ENCODE assay signal across 17 cellular contexts in genomic region chr2:24863636-24864035, GRCh38. TPM values are rescaled to one million over a fixed set of nuclear protein-coding genes. Genes with fewer than 3 reads are reported as not detected.
DNase-seq lines count a peak whose midpoint lies in the region; ATAC-seq and TF ChIP-seq lines count a peak whose summit lies in the region.
"Had no signal": no experiment of that assay in that cellular context is flagged by ENCODE, and none has a peak within 500 bp of the region (broad histone marks: within the 10 kb centered on the region; RNA-seq: fewer than 3 reads in every experiment).

No MANE protein-coding gene starts in this region.

- ATAC-seq in IMR-90 (ENCODE audit: low read depth) (peak; percentile 88), GM18868 (IDR thresholded peaks at IDR 0.05; ENCODE audit: unreplicated experiment) (no peak)
- ATAC-seq: HepG2 had no signal

- H3K27me3 ChIP-seq in A673 (replicated peaks; ENCODE audit: insufficient read depth, low read depth, low read length, poor library complexity) (no peaks in the 10 kb centered on the region), IMR-90 (ENCODE audit: control insufficient read depth, insufficient read depth, low read length) (no peaks in the 10 kb centered on the region), SK-N-SH (ENCODE audit: insufficient read depth) (no peaks in the 10 kb centered on the region)
- H3K27me3 ChIP-seq: SJCRH30 had no signal

- in situ Hi-C loops in IMR-90 (cut with MboI; ENCODE audit: low sequenced_read_pairs) = no loop called here

- no peak overlapping the region for H2BK120ac ChIP-seq in IMR-90 (ENCODE audit: low read depth, low read length)

- H4K5ac ChIP-seq in IMR-90 (ENCODE audit: low read depth, low read length) = no peak overlapping the region

- no peaks in the 10 kb centered on the region for H3K9me3 ChIP-seq in A673 (ENCODE audit: low read depth, low read length, poor library complexity, severe bottlenecking)
- no peaks in the 10 kb centered on the region for H3K9me3 ChIP-seq in IMR-90 (ENCODE audit: control insufficient read depth, insufficient read depth, low read length)
- no peaks in the 10 kb centered on the region for H3K9me3 ChIP-seq in SK-N-SH
- H3K9me3 ChIP-seq: SJCRH30 had no signal

- H3K14ac ChIP-seq in IMR-90 (replicated peaks; ENCODE audit: low read depth, low read length) = no peak overlapping the region

- H3K9me1 ChIP-seq in IMR-90 (ENCODE audit: insufficient read depth, low read length) = peaks cover 5% of the 10 kb centered on the region; the same call in 1 of the 2 replicates

- H2AK9ac ChIP-seq in IMR-90 (replicated peaks; ENCODE audit: low read depth, low read length, poor library complexity) = no peak overlapping the region

- H2AK5ac ChIP-seq in IMR-90 (ENCODE audit: low read depth, low read length) = no peak overlapping the region

- H2BK15ac ChIP-seq in IMR-90 (ENCODE audit: low read depth, low read length) = no peak overlapping the region

- dilution Hi-C loops in IMR-90 (cut with HindIII; ENCODE audit: low sequenced_read_pairs, unreplicated experiment) = no loop called here

- H3K79me2 ChIP-seq in SK-N-SH (ENCODE audit: insufficient read depth) = no peaks in the 10 kb centered on the region

- no peak overlapping the region for H3K56ac ChIP-seq in IMR-90 (ENCODE audit: extremely low read depth, insufficient read depth, low read length)

- TF ChIP-seq EP300 in SK-N-SH (IDR thresholded peaks at IDR 0.05; ENCODE audit: borderline replicate concordance in 1 of 2, low read depth in 1 of 2, low read length in 1 of 2) = no peak

- DNase-seq in A673 (ENCODE audit: low spot score) (peak; percentile 14), IMR-90 (peak; percentile 75), fibroblast of gingiva (ENCODE audit: low read depth) (peak; percentile 35), iris pigment epithelial cell (ENCODE audit: low read depth) (peak; percentile 21), SK-N-SH (no peak), activated gamma-delta T cell (lab: John Stamatoyannopoulos, UW) (no peak), caudate nucleus (lab: John Stamatoyannopoulos, UW) (no peak)
- DNase-seq: CD4-positive, alpha-beta memory T cell; DMS79; Kasumi-1; NCI-H1417; NCI-H1930; NCI-H2171 treated with DMSO at 0.1 percent for 48 hours; NCI-H510A treated with DMSO at 0.1 percent for 48 hours; SJCRH30 had no signal

- H2AFZ ChIP-seq in IMR-90 (replicated peaks; ENCODE audit: low read length, poor library complexity) (no peak overlapping the region), SK-N-SH (ENCODE audit: low read depth) (no peak overlapping the region)

- no peak overlapping the region for H4K91ac ChIP-seq in IMR-90 (ENCODE audit: insufficient read depth, low read depth, low read length)

- H3K9me2 ChIP-seq in SK-N-SH = no peaks in the 10 kb centered on the region

- no peak overlapping the region for H3K23ac ChIP-seq in IMR-90 (ENCODE audit: low read depth, low read length)

- no peak overlapping the region for H2BK5ac ChIP-seq in IMR-90 (ENCODE audit: low read depth, low read length, poor library complexity, severe bottlenecking)

- peaks cover 2 to 8% of the 10 kb centered on the region in 2 experiments; a peak in 2 of 4 replicates for H3K79me1 ChIP-seq in IMR-90 (ENCODE audit: low read depth in 1 of 2, low read length in 2 of 2)

- H3K4me1 ChIP-seq in A673 (ENCODE audit: insufficient read depth, low read length, poor library complexity, severe bottlenecking) (no peaks in the 10 kb centered on the region), IMR-90 (ENCODE audit: control insufficient read depth, insufficient read depth, low read length) (no peaks in the 10 kb centered on the region), SK-N-SH (ENCODE audit: control insufficient read depth in 1 of 2, insufficient read depth in 2 of 2, low read depth in 1 of 2, low read length in 1 of 2) (no peaks in the 10 kb centered on the region; a peak in 1 of 4 replicates)
- H3K4me1 ChIP-seq: SJCRH30 had no signal

- 0 out of 2 replicates have a peak, but pooled peaks cover 3% of the 10 kb centered on the region for H4K20me1 ChIP-seq in IMR-90 (ENCODE audit: insufficient read depth, low read length)
- H4K20me1 ChIP-seq in SK-N-SH (ENCODE audit: insufficient read depth) = no peaks in the 10 kb centered on the region

- no peak overlapping the region for H3K18ac ChIP-seq in IMR-90 (ENCODE audit: low read depth, low read length)

- H3K36me3 ChIP-seq in A673 (ENCODE audit: insufficient read depth, low read length, poor library complexity, severe bottlenecking) (no peaks in the 10 kb centered on the region), IMR-90 (ENCODE audit: control insufficient read depth, insufficient read depth, low read length) (no peaks in the 10 kb centered on the region; the same call in 1 of the 2 replicates), SK-N-SH (replicated peaks in 1 of 2; ENCODE audit: control insufficient read depth in 1 of 2, insufficient read depth in 2 of 2, low read length in 1 of 2) (no peaks in the 10 kb centered on the region)

- H3K9ac ChIP-seq in IMR-90 (ENCODE audit: low read depth, low read length) (no peak overlapping the region), SK-N-SH (no peak overlapping the region)

- no peak overlapping the region for H4K8ac ChIP-seq in IMR-90 (ENCODE audit: low read depth in 2 of 2, low read length in 2 of 2)

- POLR2A ChIA-PET in A673 (lab: Charles Lee; ENCODE audit: low non-redundant PET) (no interaction called here), IMR-90 (lab: Charles Lee; ENCODE audit: unreplicated experiment) (no interaction called here), SK-N-SH (lab: Yijun Ruan, JAX) (no interaction called here)

- no CpG with 5 or more reads among the region's 3 CpGs for WGBS in IMR-90 (ENCODE audit: extremely low coverage in 2 of 2, insufficient read length in 1 of 2), 2 experiments
- WGBS in SK-N-SH (ENCODE audit: low lambda C conversion rate) = 100% methylated on average over 3 of the region's 3 CpGs

- no peaks in the 10 kb centered on the region for H3F3A ChIP-seq in SK-N-SH (replicated peaks; ENCODE audit: insufficient read depth)

- H3K4me3 ChIP-seq in A673 (ENCODE audit: low read depth, low read length, poor library complexity, severe bottlenecking) (no peak overlapping the region), IMR-90 (ENCODE audit: insufficient read depth, low read depth, low read length) (no peak overlapping the region), SK-N-SH (ENCODE audit: low read depth in 2 of 2, low read length in 1 of 2) (no peak overlapping the region)
- H3K4me3 ChIP-seq: SJCRH30 had no signal

- no peak overlapping the region for H3K4me2 ChIP-seq in IMR-90 (ENCODE audit: low read depth, low read length)
- no peak overlapping the region for H3K4me2 ChIP-seq in SK-N-SH

- TF ChIP-seq POLR2A in IMR-90 (IDR thresholded peaks at IDR 0.05; ENCODE audit: low read depth, low read length) = no peak

- H2BK20ac ChIP-seq in IMR-90 (ENCODE audit: low read depth, low read length) = no peak overlapping the region

- H3K27ac ChIP-seq in A673 (ENCODE audit: low read depth, low read length, poor library complexity, severe bottlenecking) (no peak overlapping the region), IMR-90 (ENCODE audit: insufficient read depth, low read length) (no peak overlapping the region), SK-N-SH (ENCODE audit: low read depth in 2 of 2, low read length in 1 of 2) (no peak overlapping the region), caudate nucleus (ENCODE audit: low read depth, low read length) (no peak overlapping the region)
- H3K27ac ChIP-seq: SJCRH30 had no signal

- intact Hi-C loops in A673 (cut with micrococcal nuclease; ENCODE audit: unreplicated experiment) (no loop called here), IMR-90 (cut with micrococcal nuclease) (loop anchor here (10.0 kb wide), 1 partner anchor 331 kb away; no protein-coding TSS in a partner anchor)

- TF ChIP-seq RAD21 in IMR-90 (IDR thresholded peaks at IDR 0.05; ENCODE audit: low read length) (peak; percentile 45), SK-N-SH (IDR thresholded peaks at IDR 0.05; ENCODE audit: low read length) (no peak)

- H3K4ac ChIP-seq in IMR-90 (ENCODE audit: low read depth, low read length) = no peak overlapping the region

- CTCF ChIA-PET in A673 (lab: Charles Lee) (no interaction called here), IMR-90 (lab: Yijun Ruan, JAX) (no interaction called here), SK-N-SH (lab: Yijun Ruan, JAX) (interaction anchor here (1.5 to 1.6 kb wide), 2 partner anchors 9 to 58 kb away, joined by 3 to 4 read pairs; no protein-coding TSS in a partner anchor)

- BruUV-seq in A673 (replicated peaks; lab: Mats Ljungman, UMichigan) (no TSS peak), IMR-90 (replicated peaks; lab: Mats Ljungman, UMichigan) (no TSS peak)

- TF ChIP-seq CTCF in A673 (conservative IDR thresholded peaks at IDR 0.05; ENCODE audit: low read depth, low read length) (no peak), IMR-90 (conservative IDR thresholded peaks at IDR 0.05; ENCODE audit: low read depth, low read length) (peak; percentile 34; the same call in 1 of the 2 replicates), SK-N-SH (IDR thresholded peaks at IDR 0.05) (no peak)

TF ChIP-seq in IMR-90, 13 proteins besides CTCF, POLR2A, EP300 and RAD21 (continues in another document):
- TF ChIP-seq RFX5 (IDR thresholded peaks at IDR 0.05; ENCODE audit: low read depth, low read length) = no peak
- TF ChIP-seq MAFK (IDR thresholded peaks at IDR 0.05; ENCODE audit: low read depth, low read length) = no peak
- TF ChIP-seq CEBPB (IDR thresholded peaks at IDR 0.05; ENCODE audit: low read depth, low read length) = no peak
- TF ChIP-seq NFE2L2 (IDR thresholded peaks at IDR 0.05; ENCODE audit: low read depth, low read length) = no peak
- TF ChIP-seq SMC3 (IDR thresholded peaks at IDR 0.05; ENCODE audit: low read depth, low read length) = no peak

TF ChIP-seq in SK-N-SH, 30 proteins besides CTCF, POLR2A, EP300 and RAD21 (continues in another document):
- no peak for TF ChIP-seq CHD2 (IDR thresholded peaks at IDR 0.05; ENCODE audit: low read length, partially characterized antibody)

RNA-seq across cellular contexts. Expression of gene ADCY3, which starts 56.4 kb away (rescaled TPM):
- 37.3 and 42.2 TPM in 2 replicates for total RNA-seq in A673 (2021)
- total RNA-seq in IMR-90 (2012; rRNA removed) = 16.4 and 17.4 TPM in 2 replicates
- polyA plus RNA-seq in IMR-90 (2012; rRNA removed) = 46.1 and 50.4 TPM in 2 replicates
- polyA plus RNA-seq in IMR-90 (2012; cell fraction: cytosol; rRNA removed) = 52.5 and 55.2 TPM in 2 replicates
- 83.7 and 123 TPM in 2 replicates for polyA plus RNA-seq in IMR-90 (2012; cell fraction: nucleus; rRNA removed; ENCODE audit: low replicate concordance)
- polyA plus RNA-seq in SK-N-SH (2012; rRNA removed) = 36.6 and 53.9 TPM in 2 replicates
- polyA plus RNA-seq in SK-N-SH (2012; cell fraction: cytosol; rRNA removed) = 18.1 and 28.6 TPM in 2 replicates
- polyA plus RNA-seq in SK-N-SH (2012; cell fraction: nucleus; rRNA removed) = 123 and 156 TPM in 2 replicates

Comparison
In these comparisons a context has a peak if more than half of its experiments do, and no peak if none do; other contexts are left out.
1. DNase-seq: peak in A673 (single experiment), IMR-90 (single experiment), fibroblast of gingiva (single experiment) and iris pigment epithelial cell (single experiment); none in SK-N-SH (single experiment), activated gamma-delta T cell (single experiment) and caudate nucleus (0 of 61).